ENCODE assay signal across 20 cellular contexts in the genomic region with DNA sequence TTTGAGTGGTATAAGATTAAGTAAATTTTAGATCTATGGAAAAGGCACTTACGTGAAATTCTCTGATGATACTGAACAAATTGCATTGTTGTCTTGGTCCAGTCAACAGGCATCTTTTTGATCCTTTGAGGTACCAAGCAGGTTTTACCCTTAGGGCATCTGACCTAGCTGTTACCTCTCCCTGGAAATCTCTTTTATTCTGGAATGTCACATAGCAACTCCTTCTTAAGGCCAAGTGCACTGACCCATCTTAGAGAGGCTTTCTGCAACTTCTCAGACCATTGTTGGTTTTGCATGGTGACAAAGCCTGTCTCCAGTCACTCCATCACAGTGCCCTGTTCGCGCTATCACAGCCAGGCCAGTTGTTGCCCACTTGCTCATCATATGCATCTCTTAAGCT. TPM values are rescaled to one million over a fixed set of nuclear protein-coding genes. Genes with fewer than 3 reads are reported as not detected.
DNase-seq lines count a peak whose midpoint lies in the region; ATAC-seq and TF ChIP-seq lines count a peak whose summit lies in the region.
"Had no signal": no experiment of that assay in that cellular context is flagged by ENCODE, and none has a peak within 500 bp of the region (broad histone marks: within the 10 kb centered on the region; RNA-seq: fewer than 3 reads in every experiment).

No MANE protein-coding gene starts in this region.

- H3K27me3 ChIP-seq in PC-9 (ENCODE audit: insufficient read depth, low read depth), result no peaks in the 10 kb centered on the region
- no peaks in the 10 kb centered on the region for H3K27me3 ChIP-seq in mesendoderm (ENCODE audit: insufficient read depth, low read length, poor library complexity)
- no peaks in the 10 kb centered on the region for H3K27me3 ChIP-seq in gastrocnemius medialis
- no peaks in the 10 kb centered on the region for H3K27me3 ChIP-seq in WERI-Rb-1 (ENCODE audit: insufficient read depth, low read depth, severe bottlenecking)
- H3K27me3 ChIP-seq in CD8-positive, alpha-beta T cell (ENCODE audit: insufficient read depth, low read length), result no peaks in the 10 kb centered on the region
- H3K27me3 ChIP-seq: BLaER1, MG63 had no signal

- H3K9ac ChIP-seq in mesendoderm (ENCODE audit: low read length), result no peak overlapping the region
- H3K9ac ChIP-seq: BLaER1, GM23248 had no signal

- H3K27me3 Mint-ChIP-seq in CD8-positive, alpha-beta T cell (ENCODE audit: low read depth), result peaks cover 4% of the 10 kb centered on the region

- H3K9me3 ChIP-seq in PC-9 (ENCODE audit: insufficient read depth, low read depth), result no peaks in the 10 kb centered on the region
- no peaks in the 10 kb centered on the region for H3K9me3 ChIP-seq in gastrocnemius medialis
- H3K9me3 ChIP-seq in WERI-Rb-1 (ENCODE audit: severe bottlenecking), result no peaks in the 10 kb centered on the region
- H3K9me3 ChIP-seq in CD8-positive, alpha-beta T cell (ENCODE audit: low read length), result no peaks in the 10 kb centered on the region
- H3K9me3 ChIP-seq: BLaER1, HAP-1 had no signal

- H3K79me2 ChIP-seq in PC-9 (ENCODE audit: low read depth) (peaks cover 66% of the 10 kb centered on the region), mesendoderm (ENCODE audit: control insufficient read depth, insufficient read depth, low read length) (no peaks in the 10 kb centered on the region)

- in situ Hi-C loops in gastrocnemius medialis (cut with MboI; ENCODE audit: low sequenced_read_pairs in 4 of 4), result no loop called here

- H3K36me3 ChIP-seq in PC-9 (ENCODE audit: low read depth), result peaks cover 7% of the 10 kb centered on the region
- H3K36me3 ChIP-seq in mesendoderm (ENCODE audit: control insufficient read depth, insufficient read depth, low read length), result no peaks in the 10 kb centered on the region
- no peaks in the 10 kb centered on the region for H3K36me3 ChIP-seq in gastrocnemius medialis
- H3K36me3 ChIP-seq in WERI-Rb-1, result no peaks in the 10 kb centered on the region
- H3K36me3 ChIP-seq in CD8-positive, alpha-beta T cell (ENCODE audit: insufficient read depth, low read length), result no peaks in the 10 kb centered on the region
- H3K36me3 ChIP-seq: BLaER1, HAP-1, MG63 had no signal

- H3K56ac ChIP-seq in mesendoderm (ENCODE audit: low read length), result no peak overlapping the region

- no peaks in the 10 kb centered on the region for H3K9me2 ChIP-seq in PC-9 (ENCODE audit: insufficient read depth)

- H2AK5ac ChIP-seq in mesendoderm (ENCODE audit: low read length), result no peak overlapping the region

- no peak for ATAC-seq in gastrocnemius medialis
- ATAC-seq in CD8-positive, alpha-beta T cell, result no peak
- ATAC-seq: Panc1 had no signal

- H3K4me3 Mint-ChIP-seq in CD8-positive, alpha-beta T cell, result no peak overlapping the region
- H3K4me3 Mint-ChIP-seq: CD8-positive, alpha-beta memory T cell had no signal

- intact Hi-C loops in PC-9 (cut with micrococcal nuclease; ENCODE audit: unreplicated experiment), result loop anchor here (5.0 to 10.0 kb wide), 2 partner anchors 233 to 749 kb away; partner anchors contain the start of gene RNF217
- intact Hi-C loops in gastrocnemius medialis (cut with DNase I; ENCODE audit: low total_unique reads), result loop anchor here (5.0 kb wide), 1 partner anchor 552 kb away; the partner anchor contains the start of gene HEY2
- intact Hi-C loops in CD8-positive, alpha-beta T cell (cut with DNase I, micrococcal nuclease), result no loop called here

- DNase-seq in PC-9, result peak; percentile 17 to 81
- DNase-seq in mesendoderm, result peak; percentile 34
- no peak for DNase-seq in gastrocnemius medialis
- no peak for DNase-seq in WERI-Rb-1
- DNase-seq in GM19238 (ENCODE audit: insufficient read length, low spot score), result no peak
- no peak for DNase-seq in CD8-positive, alpha-beta T cell
- no peak for DNase-seq in DMS153 (lab: John Stamatoyannopoulos, UW)
- DNase-seq: ACHN; CD8-positive, alpha-beta memory T cell; EL; GM23248; MG63; NCI-H1417 treated with DMSO at 0.1 percent for 48 hours; NCI-H1930; NCI-H748 treated with DMSO at 0.1 percent for 48 hours; NK-92 treated with Interleukin-12 subunit alpha and Interleukin-12 subunit beta, amount 100 ng/mL, for 24 hours; SIG-M5 had no signal

- H3K79me1 ChIP-seq in mesendoderm (ENCODE audit: low read length), result no peaks in the 10 kb centered on the region

- H3K9me3 Mint-ChIP-seq in CD8-positive, alpha-beta T cell, result no peaks in the 10 kb centered on the region
- H3K9me3 Mint-ChIP-seq: CD8-positive, alpha-beta memory T cell had no signal

- TF ChIP-seq CTCF in PC-9 (conservative IDR thresholded peaks at IDR 0.05), result no peak
- TF ChIP-seq CTCF in gastrocnemius medialis (IDR thresholded peaks at IDR 0.05 in 4 of 5, conservative IDR thresholded peaks at IDR 0.05 in 1 of 5), result no peak
- no peak for TF ChIP-seq CTCF in WERI-Rb-1 (IDR thresholded peaks at IDR 0.05; ENCODE audit: low read depth, low read length)
- TF ChIP-seq CTCF in CD8-positive, alpha-beta T cell (IDR thresholded peaks at IDR 0.05), result no peak

- H2BK15ac ChIP-seq in mesendoderm (replicated peaks; ENCODE audit: low read depth), result no peak overlapping the region

- TF ChIP-seq POLR2A in gastrocnemius medialis (IDR thresholded peaks at IDR 0.05), result no peak

- H3K4me3 ChIP-seq in PC-9 (no peak overlapping the region), mesendoderm (ENCODE audit: low read length) (no peak overlapping the region), gastrocnemius medialis (no peak overlapping the region), WERI-Rb-1 (ENCODE audit: low read depth, low read length) (no peak overlapping the region)
- no peak overlapping the region for H3K4me3 ChIP-seq in CD8-positive, alpha-beta T cell (ENCODE audit: low read depth, low read length)
- H3K4me3 ChIP-seq: BLaER1, GM23248, HAP-1, MG63 had no signal

- H4K8ac ChIP-seq in mesendoderm (ENCODE audit: low read depth, low read length), result no peak overlapping the region

- no TSS peak for BruUV-seq in PC-9 (replicated peaks; lab: Mats Ljungman, UMichigan)

- H3K27ac ChIP-seq in PC-9 (peak overlapping the region; percentile 67), mesendoderm (ENCODE audit: low read depth, low read length) (no peak overlapping the region), gastrocnemius medialis (peak overlapping the region; percentile 90 to 94 (median 92)), WERI-Rb-1 (no peak overlapping the region)
- no peak overlapping the region for H3K27ac ChIP-seq in CD8-positive, alpha-beta T cell (ENCODE audit: low read depth, low read length)
- H3K27ac ChIP-seq: BLaER1, GM23248 had no signal

- H4K5ac ChIP-seq in mesendoderm (ENCODE audit: low read length), result no peak overlapping the region

- no peaks in the 10 kb centered on the region for H3K36me3 Mint-ChIP-seq in CD8-positive, alpha-beta T cell
- H3K36me3 Mint-ChIP-seq: CD8-positive, alpha-beta memory T cell had no signal

- no peak overlapping the region for H3K27ac Mint-ChIP-seq in CD8-positive, alpha-beta T cell
- H3K27ac Mint-ChIP-seq: CD8-positive, alpha-beta memory T cell had no signal

- POLR2A ChIA-PET in PC-9 (lab: Charles Lee; ENCODE audit: unreplicated experiment), result no interaction called here
- POLR2A ChIA-PET in CD8-positive, alpha-beta T cell (lab: Charles Lee), result no interaction called here

- H3K23ac ChIP-seq in mesendoderm (ENCODE audit: low read length), result no peak overlapping the region

- peaks cover 33% of the 10 kb centered on the region; the same call in 1 of the 2 replicates for H3F3A ChIP-seq in PC-9 (ENCODE audit: insufficient read depth, low read depth)

- no peak overlapping the region for H2BK120ac ChIP-seq in mesendoderm (ENCODE audit: low read depth, low read length)

- peak overlapping the region; percentile 18; the same call in 1 of the 2 replicates for H3K4me2 ChIP-seq in PC-9
- H3K4me2 ChIP-seq in mesendoderm (ENCODE audit: low read length), result no peak overlapping the region
- H3K4me2 ChIP-seq: BLaER1 had no signal

- 100% methylated on average over 1 of the region's 3 CpGs for WGBS in mesendoderm (ENCODE audit: extremely low coverage, insufficient coverage, low lambda C conversion rate)

- H3K4me1 ChIP-seq in PC-9 (replicated peaks; ENCODE audit: insufficient read depth), result peaks cover 80% of the 10 kb centered on the region
- H3K4me1 ChIP-seq in mesendoderm (ENCODE audit: control insufficient read depth, low read depth, low read length), result peaks cover 2% of the 10 kb centered on the region
- H3K4me1 ChIP-seq in gastrocnemius medialis, result peaks cover 97 to 98% of the 10 kb centered on the region in 2 donors
- H3K4me1 ChIP-seq in CD8-positive, alpha-beta T cell (ENCODE audit: insufficient read depth, low read length), result no peaks in the 10 kb centered on the region
- H3K4me1 ChIP-seq: BLaER1, HAP-1 had no signal

- peaks cover 3% of the 10 kb centered on the region for H3K4me1 Mint-ChIP-seq in CD8-positive, alpha-beta T cell (ENCODE audit: low read depth)

- no peak overlapping the region for H2BK5ac ChIP-seq in mesendoderm (ENCODE audit: low read length)

- H3K4ac ChIP-seq in mesendoderm (ENCODE audit: low read depth, low read length), result no peak overlapping the region

- H4K20me1 ChIP-seq in PC-9 (ENCODE audit: insufficient read depth), result no peaks in the 10 kb centered on the region
- H4K20me1 ChIP-seq: BLaER1 had no signal

- H3K18ac ChIP-seq in mesendoderm (ENCODE audit: low read length), result no peak overlapping the region

- no peak overlapping the region for H2AFZ ChIP-seq in PC-9
- H2AFZ ChIP-seq: GM23248 had no signal

- CTCF ChIA-PET in PC-9 (lab: Charles Lee), result no interaction called here
- CTCF ChIA-PET in CD8-positive, alpha-beta T cell (lab: Charles Lee), result no interaction called here

RNA-seq across cellular contexts. Expression of gene TPD52L1, which starts 42.0 kb away (rescaled TPM):
- total RNA-seq in PC-9 (2021), result 184 and 203 TPM in 2 replicates
- 7.8 TPM for polyA plus RNA-seq in mesendoderm (2013, experiment 1 of 2)
- polyA plus RNA-seq in mesendoderm (2013, experiment 2 of 2), result 9.3 TPM
- total RNA-seq in gastrocnemius medialis, result 100 to 1,000 TPM in 3 of 4 donors, 10 to 100 TPM in 1; 47.6 to 152 (median 123) TPM
- total RNA-seq in CD8-positive, alpha-beta T cell, result not detected
- total RNA-seq: CD8-positive, alpha-beta memory T cell had no signal

Comparison
In these comparisons a context has a peak if more than half of its experiments do, and no peak if none do; other contexts are left out.
1. DNase-seq: peak in PC-9 (2 of 2) and mesendoderm (single experiment); none in gastrocnemius medialis (0 of 2), WERI-Rb-1 (single experiment), GM19238 (single experiment), CD8-positive, alpha-beta T cell (0 of 7) and DMS153 (single experiment).
2. H3K27ac ChIP-seq: peak in PC-9 (single experiment) and gastrocnemius medialis (4 of 4); none in mesendoderm (single experiment), WERI-Rb-1 (single experiment) and CD8-positive, alpha-beta T cell (single experiment).
3. RNA of gene TPD52L1, which starts 42.0 kb away (total RNA-seq): 184 to 203 TPM in PC-9 and 47.6 to 152 TPM in gastrocnemius medialis; not detected in CD8-positive, alpha-beta T cell; every median in the first group is over 10 times any median in the second.
4. intact Hi-C loops: an anchor here in PC-9 (5.0 to 10.0 kb wide) and gastrocnemius medialis (5.0 kb wide); none called in CD8-positive, alpha-beta T cell.